ENCODE assay signal across 8 cellular contexts in the genomic region with DNA sequence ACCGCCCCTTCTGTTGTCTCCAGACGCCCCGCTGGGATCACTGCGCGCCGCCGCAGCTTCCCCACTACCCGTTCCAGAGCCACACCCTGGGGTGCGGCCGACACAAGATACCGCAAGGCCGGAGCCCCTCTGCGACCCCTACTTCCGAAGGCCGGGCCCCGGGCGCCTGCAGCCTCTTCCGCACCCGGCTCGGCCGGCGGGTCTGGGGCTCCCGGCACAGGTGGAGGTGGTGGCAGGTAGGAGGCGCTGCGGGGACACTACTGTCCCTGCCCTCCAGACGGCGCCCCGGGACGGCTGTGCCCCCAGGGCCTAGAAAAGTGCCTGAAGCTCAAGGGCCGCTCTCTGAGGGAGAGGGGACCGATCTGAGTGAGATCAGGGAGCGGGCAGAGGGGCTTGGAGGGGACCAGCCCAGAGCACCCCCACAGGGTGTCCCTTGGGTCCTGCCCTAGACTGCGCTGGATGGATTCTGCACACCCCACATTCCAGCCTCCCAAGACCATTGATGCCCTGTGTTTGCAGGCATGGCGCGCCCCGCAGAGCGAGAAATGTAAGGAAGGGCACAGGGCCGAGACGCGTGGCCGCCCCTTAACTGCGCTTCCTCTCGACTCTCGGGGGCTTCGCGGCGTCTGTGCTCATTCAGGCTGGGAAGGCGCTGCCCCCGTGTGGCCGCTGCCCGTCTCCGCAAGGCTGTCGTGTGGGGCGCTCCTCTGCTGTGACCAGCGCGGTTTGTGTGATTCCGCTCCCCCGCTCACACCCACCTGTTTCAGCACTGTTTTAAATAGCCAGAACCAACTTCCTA.
DNase-seq lines count a peak whose midpoint lies in the region; ATAC-seq and TF ChIP-seq lines count a peak whose summit lies in the region.

No MANE protein-coding gene starts in this region.

- POLR2A ChIA-PET in activated CD4-positive, alpha-beta memory T cell treated with anti-CD3 and anti-CD28 coated beads for 36 hours (lab: Charles Lee) = no interaction called here

- ATAC-seq in GM19025 (IDR thresholded peaks at IDR 0.05; ENCODE audit: low read depth, unreplicated experiment) = peak; percentile 79
- ATAC-seq in HG03280 (IDR thresholded peaks at IDR 0.05; ENCODE audit: unreplicated experiment) = peak; percentile 88

- no peak for TF ChIP-seq POLR2A in lower leg skin (IDR thresholded peaks at IDR 0.05)

- WGBS in lower leg skin, 2 donors = 2% methylated on average over 33 to 37 of the region's 58 CpGs

- no peak overlapping the region for H3K27ac Mint-ChIP-seq in activated CD4-positive, alpha-beta memory T cell treated with anti-CD3 and anti-CD28 coated beads for 36 hours

- CTCF ChIA-PET in activated CD4-positive, alpha-beta memory T cell treated with anti-CD3 and anti-CD28 coated beads for 36 hours (lab: Charles Lee) = interaction anchor here (0.5 to 4.0 kb wide), 23 partner anchors 9 to 882 kb away, joined by 3 to 23 read pairs (median 4); no protein-coding TSS in a partner anchor

- peaks cover 30% of the 10 kb centered on the region for H3K27me3 Mint-ChIP-seq in activated CD4-positive, alpha-beta memory T cell treated with anti-CD3 and anti-CD28 coated beads for 36 hours

- H3K4me3 Mint-ChIP-seq in activated CD4-positive, alpha-beta memory T cell treated with anti-CD3 and anti-CD28 coated beads for 36 hours = peak overlapping the region; percentile 66

- peaks cover 19% of the 10 kb centered on the region for H3K4me1 Mint-ChIP-seq in activated CD4-positive, alpha-beta memory T cell treated with anti-CD3 and anti-CD28 coated beads for 36 hours (ENCODE audit: low read depth)

- intact Hi-C loops in activated CD4-positive, alpha-beta memory T cell treated with anti-CD3 and anti-CD28 coated beads for 36 hours (cut with micrococcal nuclease) = loop anchor here (1.0 to 10.0 kb wide), 4 partner anchors 142 to 364 kb away; a partner anchor contains a TSS
- intact Hi-C loops in lower leg skin (cut with DNase I; ENCODE audit: low total_unique reads) = loop anchor here (5.0 kb wide), 1 partner anchor 295 kb away; a partner anchor contains a TSS

- no peaks in the 10 kb centered on the region for H3K36me3 Mint-ChIP-seq in activated CD4-positive, alpha-beta memory T cell treated with anti-CD3 and anti-CD28 coated beads for 36 hours

- H3K4me3 ChIP-seq in lower leg skin (ENCODE audit: low read depth, poor library complexity, severe bottlenecking) = peak overlapping the region; percentile 45

- H3K9me3 Mint-ChIP-seq in activated CD4-positive, alpha-beta memory T cell treated with anti-CD3 and anti-CD28 coated beads for 36 hours = peaks cover 8% of the 10 kb centered on the region

- peak in 1 of 3 donors; percentile 78 for TF ChIP-seq CTCF in lower leg skin (IDR thresholded peaks at IDR 0.05)

- peak; percentile 85 for DNase-seq in AG08395 (ENCODE audit: low spot score)
- DNase-seq in NCI-H524 treated with DMSO at 0.1 percent for 48 hours (lab: John Stamatoyannopoulos, UW) = peak; percentile 8
- DNase-seq in activated CD4-positive, alpha-beta memory T cell treated with anti-CD3 and anti-CD28 coated beads for 36 hours = peak; percentile 77
- peak; percentile 90 for DNase-seq in ecto neural progenitor cell (ENCODE audit: low spot score)
- peak; percentile 70 to 96 for DNase-seq in lower leg skin (ENCODE audit: low spot score in 2 of 2)
- DNase-seq in stimulated activated CD4-positive, alpha-beta T cell treated with anti-CD3 and anti-CD28 coated beads, Interleukin-4, amount 100 ng/mL, for 1 hour = peak; percentile 67

Comparison
In these comparisons a context has a peak if more than half of its experiments do, and no peak if none do; other contexts are left out.
1. Peak in every context shown above with its lines: DNase-seq, ATAC-seq and H3K4me3 ChIP-seq.
2. DNase-seq: peak in every context shown above with its lines; median percentile 90 in ecto neural progenitor cell; 85 in AG08395; 83 in lower leg skin; 77 in activated CD4-positive, alpha-beta memory T cell treated with anti-CD3 and anti-CD28 coated beads for 36 hours; 67 in stimulated activated CD4-positive, alpha-beta T cell treated with anti-CD3 and anti-CD28 coated beads, Interleukin-4, amount 100 ng/mL, for 1 hour; 8 in NCI-H524 treated with DMSO at 0.1 percent for 48 hours.